ENCODE assay signal across 8 cellular contexts in the genomic region with DNA sequence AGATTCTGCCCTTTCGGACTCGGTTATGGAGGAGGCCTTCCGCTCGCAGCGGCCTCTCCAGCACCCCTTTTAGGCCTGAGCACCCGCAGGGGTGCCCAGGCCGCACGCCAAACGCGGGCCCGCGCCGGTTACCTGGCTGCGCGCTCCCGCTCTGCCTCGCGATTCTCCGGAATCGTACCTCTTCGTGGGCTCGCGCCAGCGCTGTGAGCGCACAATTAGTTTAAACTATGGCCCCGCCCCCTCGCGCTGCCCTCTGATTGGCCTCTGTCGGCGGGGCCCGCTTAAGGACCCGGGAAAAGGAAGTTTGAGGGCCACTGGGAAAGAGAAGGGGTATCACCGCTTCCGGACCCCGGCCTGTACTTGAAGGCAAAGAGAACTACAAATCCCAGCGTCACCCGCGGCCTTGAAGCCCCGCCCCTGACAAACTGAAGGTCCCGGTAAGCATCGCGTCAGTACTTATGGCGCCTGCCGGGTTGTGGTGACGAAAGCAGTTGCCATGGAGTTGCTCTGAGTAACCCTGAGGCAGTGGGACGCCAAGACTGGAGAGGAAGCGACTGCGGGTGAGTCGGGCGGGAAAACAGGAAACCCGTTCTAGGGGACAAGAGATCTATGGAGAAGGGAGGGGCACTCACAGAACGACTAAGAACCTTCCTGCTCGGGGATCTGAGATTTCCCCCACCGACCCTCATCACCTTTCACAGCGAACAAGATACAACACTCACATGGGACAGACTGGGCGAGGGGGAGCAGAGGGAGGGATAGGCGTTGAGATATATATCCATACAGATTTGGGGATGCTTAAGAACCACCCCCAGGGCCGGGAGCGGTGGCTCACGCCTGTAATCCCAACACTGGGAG. TPM values are rescaled to one million over a fixed set of nuclear protein-coding genes. Genes with fewer than 3 reads are reported as not detected.
DNase-seq lines count a peak whose midpoint lies in the region; ATAC-seq and TF ChIP-seq lines count a peak whose summit lies in the region.

A gene with protein sequence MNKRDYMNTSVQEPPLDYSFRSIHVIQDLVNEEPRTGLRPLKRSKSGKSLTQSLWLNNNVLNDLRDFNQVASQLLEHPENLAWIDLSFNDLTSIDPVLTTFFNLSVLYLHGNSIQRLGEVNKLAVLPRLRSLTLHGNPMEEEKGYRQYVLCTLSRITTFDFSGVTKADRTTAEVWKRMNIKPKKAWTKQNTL (plus strand): TSS at position 525 of the 858 bp plus-strand sequence. CDS start 8,234 bp downstream, outside the sequence.
A gene with protein sequence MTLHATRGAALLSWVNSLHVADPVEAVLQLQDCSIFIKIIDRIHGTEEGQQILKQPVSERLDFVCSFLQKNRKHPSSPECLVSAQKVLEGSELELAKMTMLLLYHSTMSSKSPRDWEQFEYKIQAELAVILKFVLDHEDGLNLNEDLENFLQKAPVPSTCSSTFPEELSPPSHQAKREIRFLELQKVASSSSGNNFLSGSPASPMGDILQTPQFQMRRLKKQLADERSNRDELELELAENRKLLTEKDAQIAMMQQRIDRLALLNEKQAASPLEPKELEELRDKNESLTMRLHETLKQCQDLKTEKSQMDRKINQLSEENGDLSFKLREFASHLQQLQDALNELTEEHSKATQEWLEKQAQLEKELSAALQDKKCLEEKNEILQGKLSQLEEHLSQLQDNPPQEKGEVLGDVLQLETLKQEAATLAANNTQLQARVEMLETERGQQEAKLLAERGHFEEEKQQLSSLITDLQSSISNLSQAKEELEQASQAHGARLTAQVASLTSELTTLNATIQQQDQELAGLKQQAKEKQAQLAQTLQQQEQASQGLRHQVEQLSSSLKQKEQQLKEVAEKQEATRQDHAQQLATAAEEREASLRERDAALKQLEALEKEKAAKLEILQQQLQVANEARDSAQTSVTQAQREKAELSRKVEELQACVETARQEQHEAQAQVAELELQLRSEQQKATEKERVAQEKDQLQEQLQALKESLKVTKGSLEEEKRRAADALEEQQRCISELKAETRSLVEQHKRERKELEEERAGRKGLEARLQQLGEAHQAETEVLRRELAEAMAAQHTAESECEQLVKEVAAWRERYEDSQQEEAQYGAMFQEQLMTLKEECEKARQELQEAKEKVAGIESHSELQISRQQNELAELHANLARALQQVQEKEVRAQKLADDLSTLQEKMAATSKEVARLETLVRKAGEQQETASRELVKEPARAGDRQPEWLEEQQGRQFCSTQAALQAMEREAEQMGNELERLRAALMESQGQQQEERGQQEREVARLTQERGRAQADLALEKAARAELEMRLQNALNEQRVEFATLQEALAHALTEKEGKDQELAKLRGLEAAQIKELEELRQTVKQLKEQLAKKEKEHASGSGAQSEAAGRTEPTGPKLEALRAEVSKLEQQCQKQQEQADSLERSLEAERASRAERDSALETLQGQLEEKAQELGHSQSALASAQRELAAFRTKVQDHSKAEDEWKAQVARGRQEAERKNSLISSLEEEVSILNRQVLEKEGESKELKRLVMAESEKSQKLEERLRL (N-terminal part only) (minus strand): TSS at position 217 of the 858 bp plus-strand sequence. CDS start 44,599 bp downstream, outside the sequence.

- H3K27ac Mint-ChIP-seq in T-cell (peak within 1 kb of the TSS; percentile 94 to 97), type B pancreatic cell (peak within 1 kb of the TSS; percentile 99)

- H3K27me3 Mint-ChIP-seq in T-cell (no peaks in the 10 kb centered on the region), type B pancreatic cell (no peaks in the 10 kb centered on the region)

- no peaks in the 10 kb centered on the region for H3K27me3 ChIP-seq in heart right ventricle

- ATAC-seq in HG02870 (IDR thresholded peaks at IDR 0.05; ENCODE audit: unreplicated experiment), result peak; percentile 94
- peak; percentile 89 to 92 (median 91) for ATAC-seq in T-cell (replicated peaks in 1 of 4)
- peak; percentile 97 to 99 (median 98) for ATAC-seq in heart right ventricle

- H3K36me3 Mint-ChIP-seq in T-cell (peaks cover 3% of the 10 kb centered on the region), type B pancreatic cell (peaks cover 7% of the 10 kb centered on the region)

- CTCF ChIA-PET in T-cell (lab: Charles Lee), result interaction anchor here in 1 of 2 donors (1.1 to 2.4 kb wide), 2 partner anchors 40 to 55 kb away, joined by 8 to 12 read pairs; no protein-coding TSS in a partner anchor

- TF ChIP-seq CTCF in GM13977 (IDR thresholded peaks at IDR 0.05; ENCODE audit: extremely low read depth, insufficient read depth, missing control alignments) (no peak), heart right ventricle (IDR thresholded peaks at IDR 0.05) (no peak), type B pancreatic cell (conservative IDR thresholded peaks at IDR 0.05) (no peak)

- H3K4me1 Mint-ChIP-seq in T-cell (peaks cover 48 to 57% (median 50%) of the 10 kb centered on the region in 3 donors), type B pancreatic cell (ENCODE audit: unreplicated experiment) (peaks cover 44% of the 10 kb centered on the region)

- H3K9me3 Mint-ChIP-seq in T-cell (no peaks in the 10 kb centered on the region), type B pancreatic cell (peaks cover 4% of the 10 kb centered on the region)

- H3K4me1 ChIP-seq in heart right ventricle, result peaks cover 0 to 39% (median 15%) of the 10 kb centered on the region in 9 donors

- intact Hi-C loops in heart right ventricle (cut with DNase I), result loop anchor here in 6 of 10 donors (1.0 to 2.0 kb wide), 4 partner anchors 32 to 40 kb away; partner anchors contain the start of gene ANAPC15 (in 3 of the 6)

- DNase-seq in GM13977 (ENCODE audit: low spot score) (peak; percentile 91), NCI-H146 (lab: John Stamatoyannopoulos, UW) (peak; percentile 100), T-cell (peak; percentile 96 to 100 (median 99)), amniotic epithelial cell (ENCODE audit: low read depth) (peak; percentile 100), heart right ventricle (peak; percentile 97 to 100), pons (ENCODE audit: low spot score) (peak; percentile 100), type B pancreatic cell (ENCODE audit: extremely low spot score, unreplicated experiment) (peak; percentile 98)

- H3K4me3 Mint-ChIP-seq in T-cell, result peak within 1 kb of the TSS; percentile 93 to 98 (median 93)
- peak within 1 kb of the TSS; percentile 96 for H3K4me3 Mint-ChIP-seq in type B pancreatic cell

- WGBS in heart right ventricle, 2 donors, result 1% methylated on average over 60 of the region's 60 CpGs

- peaks cover 0 to 22% (median 0%) of the 10 kb centered on the region in 9 donors for H3K36me3 ChIP-seq in heart right ventricle

- peak within 1 kb of the TSS; percentile 67 to 95 (median 87) for H3K27ac ChIP-seq in heart right ventricle

- H3K4me3 ChIP-seq in heart right ventricle, result peak within 1 kb of the TSS; percentile 43 to 89 (median 74)

- in situ Hi-C loops in GM13977 (cut with MboI; ENCODE audit: low pct_unique_long_range_greater_than_20kb, low sequenced_read_pairs, unreplicated experiment), result no loop called here

- no peaks in the 10 kb centered on the region for H3K9me3 ChIP-seq in heart right ventricle

- POLR2A ChIA-PET in T-cell (lab: Charles Lee), result interaction anchor here in 1 of 2 donors (0.6 kb wide), 1 partner anchor 56 kb away, joined by 4 read pairs; no protein-coding TSS in a partner anchor

RNA-seq across cellular contexts. Expression of the first gene that starts in this region (rescaled TPM):
- total RNA-seq in T-cell, result 1 to 10 TPM; 2.5 to 5.1 (median 3.7) TPM
- total RNA-seq in heart right ventricle, result 1 to 10 TPM; 2.3 to 9.1 (median 4.7) TPM
- 1 to 10 TPM; 2.5 to 2.8 TPM for polyA plus RNA-seq in heart right ventricle
- 7.9 and 14.7 TPM in 2 replicates for total RNA-seq in type B pancreatic cell (ENCODE audit: low replicate concordance)

RNA-seq across cellular contexts. Expression of the second gene that starts in this region (rescaled TPM):
- 100 to 1,000 TPM; 237 to 386 (median 343) TPM for total RNA-seq in T-cell
- 100 to 1,000 TPM in 2 of 10 donors, 10 to 100 TPM in 8; 60.8 to 117 (median 83.4) TPM for total RNA-seq in heart right ventricle
- 100 to 1,000 TPM in 1 of 2 donors, 10 to 100 TPM in 1; 54.1 to 159 TPM for polyA plus RNA-seq in heart right ventricle
- total RNA-seq in type B pancreatic cell (ENCODE audit: low replicate concordance), result 183 and 225 TPM in 2 replicates

Comparison
In these comparisons a context has a peak if more than half of its experiments do, and no peak if none do; other contexts are left out.
1. Peak in every context shown above with its lines: DNase-seq, ATAC-seq, H3K4me3 ChIP-seq and H3K27ac ChIP-seq.